Comparison of ENCODE assay signal across 8 cellular contexts in the genomic region with DNA sequence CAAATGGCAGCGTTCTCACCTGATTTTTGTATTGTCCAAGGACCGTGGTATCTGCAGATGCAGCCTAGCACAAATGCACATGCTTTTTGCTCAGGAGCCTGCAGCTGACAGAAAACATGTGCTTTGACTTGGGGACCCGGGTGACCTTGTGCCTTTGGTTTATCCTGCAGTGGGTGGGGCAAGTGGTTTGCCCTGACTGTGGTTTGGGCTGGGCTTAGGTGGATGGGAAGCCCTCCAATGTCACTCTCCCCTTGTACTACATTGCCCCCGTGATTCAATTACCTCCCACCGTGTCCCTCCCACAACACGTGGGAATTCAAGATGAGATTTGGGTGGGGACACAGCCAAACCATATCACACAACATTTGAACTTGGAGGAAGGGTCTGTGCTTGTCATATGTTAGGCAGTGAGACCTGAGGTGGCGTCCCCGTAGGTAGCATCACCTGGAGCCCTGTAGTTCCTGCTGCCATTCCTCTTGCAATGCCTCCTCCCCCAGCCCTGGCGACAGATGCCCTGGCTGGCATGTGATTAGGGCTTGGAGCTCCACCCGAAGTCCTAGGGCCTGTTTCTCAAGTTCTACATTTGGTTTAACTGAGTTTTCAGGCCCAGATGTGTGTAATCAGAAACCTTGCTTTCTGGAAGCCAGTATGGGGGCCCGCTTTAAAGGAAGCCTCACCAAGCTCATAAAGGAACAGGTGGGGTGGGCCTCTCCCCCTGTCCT. TPM values are rescaled to one million over a fixed set of nuclear protein-coding genes. Genes with fewer than 3 reads are reported as not detected.
A peak's percentile ranks its signal among the peaks of the same experiment; 100 is the strongest.
DNase-seq lines count a peak whose midpoint lies in the region; ATAC-seq and TF ChIP-seq lines count a peak whose summit lies in the region.

No MANE protein-coding gene starts in this region.

- no peak for DNase-seq in CD8-positive, alpha-beta memory T cell
- DNase-seq in KG1 (lab: John Stamatoyannopoulos, UW) = peak; percentile 10
- no peak for DNase-seq in cardiac fibroblast (ENCODE audit: low read depth in 2 of 2)
- DNase-seq in natural killer cell = no peak
- DNase-seq in activated gamma-delta T cell (lab: John Stamatoyannopoulos, UW) = no peak
- DNase-seq in GM19238 (ENCODE audit: insufficient read length, low spot score) = no peak

- no peaks in the 10 kb centered on the region for H3K27me3 ChIP-seq in CD8-positive, alpha-beta memory T cell (ENCODE audit: insufficient read depth, low read length, poor library complexity, severe bottlenecking)

- H3K4me3 Mint-ChIP-seq in CD8-positive, alpha-beta memory T cell = peak overlapping the region; percentile 81 to 93 (median 88)
- H3K4me3 Mint-ChIP-seq in natural killer cell = peak overlapping the region; percentile 89

- no peaks in the 10 kb centered on the region for H3K36me3 ChIP-seq in CD8-positive, alpha-beta memory T cell (ENCODE audit: insufficient read depth, low read length)

- no peaks in the 10 kb centered on the region for H3K27me3 Mint-ChIP-seq in CD8-positive, alpha-beta memory T cell
- peaks cover 0 to 2% of the 10 kb centered on the region in 2 donors for H3K27me3 Mint-ChIP-seq in natural killer cell (ENCODE audit: low read depth in 2 of 2)

- POLR2A ChIA-PET in CD8-positive, alpha-beta memory T cell (lab: Charles Lee) = no interaction called here

- no peak overlapping the region for H3K27ac ChIP-seq in CD8-positive, alpha-beta memory T cell (ENCODE audit: low read depth, low read length)

- H3K4me1 Mint-ChIP-seq in CD8-positive, alpha-beta memory T cell = peaks cover 15 to 22% (median 18%) of the 10 kb centered on the region in 3 donors
- peaks cover 15 to 29% of the 10 kb centered on the region in 2 donors for H3K4me1 Mint-ChIP-seq in natural killer cell

- peaks cover 10% of the 10 kb centered on the region for H3K4me1 ChIP-seq in CD8-positive, alpha-beta memory T cell (ENCODE audit: insufficient read depth, low read length)

- intact Hi-C loops in natural killer cell (cut with micrococcal nuclease) = loop anchor here (5.0 kb wide), 1 partner anchor 56 kb away; no protein-coding TSS in a partner anchor

- no peaks in the 10 kb centered on the region for H3K9me3 ChIP-seq in CD8-positive, alpha-beta memory T cell (ENCODE audit: low read length)

- no peaks in the 10 kb centered on the region for H3K36me3 Mint-ChIP-seq in CD8-positive, alpha-beta memory T cell
- no peaks in the 10 kb centered on the region for H3K36me3 Mint-ChIP-seq in natural killer cell

- no peaks in the 10 kb centered on the region for H3K9me3 Mint-ChIP-seq in CD8-positive, alpha-beta memory T cell
- H3K9me3 Mint-ChIP-seq in natural killer cell = no peaks in the 10 kb centered on the region

- ATAC-seq in natural killer cell (no peak), GM18520 (IDR thresholded peaks at IDR 0.05; ENCODE audit: unreplicated experiment) (no peak), HG02798 (IDR thresholded peaks at IDR 0.05; ENCODE audit: poor library complexity, unreplicated experiment) (no peak)

- H3K27ac Mint-ChIP-seq in CD8-positive, alpha-beta memory T cell = peak overlapping the region in 5 of 8 donors; percentile 38 to 80 (median 50)
- H3K27ac Mint-ChIP-seq in natural killer cell = peak overlapping the region; percentile 38 to 82

- TF ChIP-seq CTCF in cardiac fibroblast (IDR thresholded peaks at IDR 0.05; ENCODE audit: low read depth, low read length) (no peak), natural killer cell (IDR thresholded peaks at IDR 0.05) (no peak)

- CTCF ChIA-PET in CD8-positive, alpha-beta memory T cell (lab: Charles Lee) = interaction anchor here (0.9 kb wide), 1 partner anchor 112 kb away, joined by 3 read pairs; no protein-coding TSS in a partner anchor

- H3K4me3 ChIP-seq in CD8-positive, alpha-beta memory T cell (ENCODE audit: low read length) = no peak overlapping the region
- H3K4me3 ChIP-seq in cardiac fibroblast (replicated peaks in 1 of 2; ENCODE audit: low read depth in 2 of 2, low read length in 2 of 2) = peak overlapping the region; percentile 68 to 85

RNA-seq across cellular contexts. Expression of gene ANKRD33B, which starts 2.1 kb away (rescaled TPM):
- total RNA-seq in CD8-positive, alpha-beta memory T cell = 10 to 100 TPM; 29.6 to 32.7 TPM
- 0.06 TPM for polyA plus RNA-seq in CD8-positive, alpha-beta memory T cell
- total RNA-seq in natural killer cell = 1 to 10 TPM; 2.4 to 4.3 (median 3.9) TPM

Comparison
In these comparisons a context has a peak if more than half of its experiments do, and no peak if none do; other contexts are left out.
1. RNA of gene ANKRD33B, which starts 2.1 kb away (total RNA-seq): 29.6 to 32.7 TPM in CD8-positive, alpha-beta memory T cell; 2.4 to 4.3 TPM in natural killer cell; every median in the first group is over 4 times any median in the second.